Comparison of ENCODE assay signal across 8 cellular contexts in genomic region chr14:35285168-35285990, GRCh38. TPM values are rescaled to one million over a fixed set of nuclear protein-coding genes. Genes with fewer than 3 reads are reported as not detected.
DNase-seq lines count a peak whose midpoint lies in the region; ATAC-seq and TF ChIP-seq lines count a peak whose summit lies in the region.

No MANE protein-coding gene starts in this region.

- no peaks in the 10 kb centered on the region for H3K9me3 ChIP-seq in CD4-positive, alpha-beta memory T cell (ENCODE audit: control insufficient read depth in 1 of 2, low read length in 2 of 2)
- no peaks in the 10 kb centered on the region for H3K9me3 ChIP-seq in gastroesophageal sphincter

- no peak for TF ChIP-seq EP300 in gastroesophageal sphincter (IDR thresholded peaks at IDR 0.05)

- H3K4me3 ChIP-seq in CD4-positive, alpha-beta memory T cell (ENCODE audit: low read length in 2 of 2) = no peak overlapping the region
- H3K4me3 ChIP-seq in gastroesophageal sphincter = no peak overlapping the region

- TF ChIP-seq CTCF in gastroesophageal sphincter (IDR thresholded peaks at IDR 0.05) = no peak

- peak in 1 of 5 donors; percentile 6 for DNase-seq in CD4-positive, alpha-beta memory T cell
- DNase-seq in T-helper 2 cell treated with Interferon-gamma antibody and Interleukin-4, amounts not matched to agents 5 μg/mL and 100 μg/mL, for 36 hours (ENCODE audit: low spot score) = peak; percentile 23
- peak; percentile 55 for DNase-seq in medulla oblongata (ENCODE audit: extremely low spot score)
- no peak for DNase-seq in HEK293T (ENCODE audit: extremely low spot score)
- DNase-seq in NCI-H2171 (lab: John Stamatoyannopoulos, UW) = no peak

- peaks cover 15 to 20% of the 10 kb centered on the region in 2 donors for H3K36me3 Mint-ChIP-seq in CD4-positive, alpha-beta memory T cell
- peaks cover 21% of the 10 kb centered on the region for H3K36me3 Mint-ChIP-seq in T-helper 2 cell treated with Interferon-gamma antibody and Interleukin-4, amounts not matched to agents 5 μg/mL and 100 μg/mL, for 36 hours (ENCODE audit: low read depth)

- no peak for TF ChIP-seq POLR2A in gastroesophageal sphincter (IDR thresholded peaks at IDR 0.05)

- no peaks in the 10 kb centered on the region for H3K27me3 Mint-ChIP-seq in CD4-positive, alpha-beta memory T cell
- no peaks in the 10 kb centered on the region for H3K27me3 Mint-ChIP-seq in T-helper 2 cell treated with Interferon-gamma antibody and Interleukin-4, amounts not matched to agents 5 μg/mL and 100 μg/mL, for 36 hours (ENCODE audit: low read depth)

- peak; percentile 70 for ATAC-seq in GM19351 (IDR thresholded peaks at IDR 0.05; ENCODE audit: unreplicated experiment)
- peak; percentile 68 for ATAC-seq in HG03196 (IDR thresholded peaks at IDR 0.05; ENCODE audit: unreplicated experiment)
- no peak for ATAC-seq in gastroesophageal sphincter

- peak overlapping the region; percentile 50 for H3K27ac ChIP-seq in CD4-positive, alpha-beta memory T cell (ENCODE audit: low read depth, low read length)
- H3K27ac ChIP-seq in gastroesophageal sphincter = peak overlapping the region in 1 of 4 donors; percentile 9

- CTCF ChIA-PET in CD4-positive, alpha-beta memory T cell (lab: Charles Lee; ENCODE audit: partially characterized antibody) = interaction anchor here (0.8 to 1.3 kb wide), 8 partner anchors 10 to 131 kb away, joined by 3 to 5 read pairs (median 4); no protein-coding TSS in a partner anchor
- CTCF ChIA-PET in HEK293T (lab: Yijun Ruan, JAX) = no interaction called here

- H3K9me3 Mint-ChIP-seq in CD4-positive, alpha-beta memory T cell = no peaks in the 10 kb centered on the region
- no peaks in the 10 kb centered on the region for H3K9me3 Mint-ChIP-seq in T-helper 2 cell treated with Interferon-gamma antibody and Interleukin-4, amounts not matched to agents 5 μg/mL and 100 μg/mL, for 36 hours

- no peaks in the 10 kb centered on the region for H3K27me3 ChIP-seq in CD4-positive, alpha-beta memory T cell (ENCODE audit: insufficient read depth, low read length)
- H3K27me3 ChIP-seq in gastroesophageal sphincter = no peaks in the 10 kb centered on the region

- peak overlapping the region in 7 of 8 donors; percentile 0 to 67 (median 48) for H3K4me3 Mint-ChIP-seq in CD4-positive, alpha-beta memory T cell
- H3K4me3 Mint-ChIP-seq in T-helper 2 cell treated with Interferon-gamma antibody and Interleukin-4, amounts not matched to agents 5 μg/mL and 100 μg/mL, for 36 hours = peak overlapping the region; percentile 70

- intact Hi-C loops in CD4-positive, alpha-beta memory T cell (cut with micrococcal nuclease) = no loop called here

- peaks cover 36% of the 10 kb centered on the region for H3K4me1 ChIP-seq in CD4-positive, alpha-beta memory T cell (ENCODE audit: insufficient read depth, low read length)
- no peaks in the 10 kb centered on the region for H3K4me1 ChIP-seq in gastroesophageal sphincter

- no peaks in the 10 kb centered on the region for H3K36me3 ChIP-seq in CD4-positive, alpha-beta memory T cell (ENCODE audit: insufficient read depth, low read length)
- H3K36me3 ChIP-seq in gastroesophageal sphincter = peaks cover 0 to 9% of the 10 kb centered on the region in 2 donors

- H3K4me1 Mint-ChIP-seq in CD4-positive, alpha-beta memory T cell = peaks cover 30 to 45% (median 35%) of the 10 kb centered on the region in 4 donors
- peaks cover 40% of the 10 kb centered on the region for H3K4me1 Mint-ChIP-seq in T-helper 2 cell treated with Interferon-gamma antibody and Interleukin-4, amounts not matched to agents 5 μg/mL and 100 μg/mL, for 36 hours (ENCODE audit: low read depth)

- POLR2A ChIA-PET in CD4-positive, alpha-beta memory T cell (lab: Charles Lee; ENCODE audit: partially characterized antibody) = interaction anchor here (0.6 to 4.4 kb wide), 4 partner anchors 12 to 119 kb away, joined by 3 to 33 read pairs (median 5); partner anchors contain the start of gene NFKBIA
- POLR2A ChIA-PET in HEK293T (lab: Yijun Ruan, JAX) = interaction anchor here (1.3 to 2.7 kb wide), 2 partner anchors 7 to 119 kb away, joined by 4 to 16 read pairs; partner anchors contain the start of genes NFKBIA and PSMA6

- peak overlapping the region; percentile 67 to 93 (median 85) for H3K27ac Mint-ChIP-seq in CD4-positive, alpha-beta memory T cell
- H3K27ac Mint-ChIP-seq in T-helper 2 cell treated with Interferon-gamma antibody and Interleukin-4, amounts not matched to agents 5 μg/mL and 100 μg/mL, for 36 hours = peak overlapping the region; percentile 92

- WGBS in gastroesophageal sphincter (ENCODE audit: low coverage in 1 of 2), 2 donors = 48 to 80% methylated on average over 2 to 4 of the region's 4 CpGs

TF ChIP-seq in HEK293T, 16 proteins besides CTCF, POLR2A, EP300 and RAD21:
- no peak for TF ChIP-seq BHLHE40 (IDR thresholded peaks at IDR 0.05; ENCODE audit: borderline replicate concordance)
- no peak for TF ChIP-seq PKNOX1 (IDR thresholded peaks at IDR 0.05)
- TF ChIP-seq SP1 (IDR thresholded peaks at IDR 0.05) = no peak

RNA-seq across cellular contexts. Expression of gene PSMA6, which starts 6.8 kb away (rescaled TPM):
- 10 to 100 TPM; 84.6 to 86.2 TPM for total RNA-seq in CD4-positive, alpha-beta memory T cell
- polyA plus RNA-seq in CD4-positive, alpha-beta memory T cell = 100 to 1,000 TPM; 329 to 413 TPM
- total RNA-seq in gastroesophageal sphincter = 100 to 1,000 TPM in 3 of 4 donors, 10 to 100 TPM in 1; 97.4 to 157 (median 133) TPM

Comparison
In these comparisons a context has a peak if more than half of its experiments do, and no peak if none do; other contexts are left out.
1. DNase-seq: peak in T-helper 2 cell treated with Interferon-gamma antibody and Interleukin-4, amounts not matched to agents 5 μg/mL and 100 μg/mL, for 36 hours (single experiment) and medulla oblongata (single experiment); none in HEK293T (single experiment) and NCI-H2171 (single experiment).